In the genomic region with DNA sequence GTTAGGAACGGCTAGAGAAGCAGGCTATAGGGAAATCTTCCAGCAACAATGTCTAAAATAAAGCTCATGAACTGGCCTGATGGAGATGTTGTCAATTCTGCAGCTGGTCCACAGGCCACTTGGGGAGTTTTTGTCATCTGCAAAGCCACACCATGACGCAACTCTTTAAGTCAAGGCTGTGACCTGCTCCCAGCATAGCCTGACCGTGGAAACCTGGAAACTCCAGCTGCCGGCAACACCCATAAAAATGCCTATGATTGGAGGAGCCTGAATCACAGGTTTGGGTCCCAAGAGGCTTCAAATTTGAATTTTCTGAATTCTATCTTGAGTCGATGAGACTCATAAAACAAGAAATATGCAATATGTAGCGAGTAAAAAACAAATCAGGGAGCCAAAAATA, we compare ENCODE assay signal across 18 cellular contexts.
DNase-seq lines count a peak whose midpoint lies in the region; ATAC-seq and TF ChIP-seq lines count a peak whose summit lies in the region.
"Had no signal": no experiment of that assay in that cellular context is flagged by ENCODE, and none has a peak within 500 bp of the region (broad histone marks: within the 10 kb centered on the region; RNA-seq: fewer than 3 reads in every experiment).

No MANE protein-coding gene starts in this region.

- peak overlapping the region; percentile 10 for H3K27ac Mint-ChIP-seq in nephron progenitor cell
- H3K27ac Mint-ChIP-seq in natural killer cell: no peak overlapping the region
- H3K27ac Mint-ChIP-seq: CD4-positive, alpha-beta memory T cell; GM23338; H9 had no signal

- no peaks in the 10 kb centered on the region for H3K9me3 ChIP-seq in SK-N-MC (ENCODE audit: low read depth, low read length)

- H3K27me3 Mint-ChIP-seq in nephron progenitor cell (ENCODE audit: low read depth, poor library complexity): peaks cover 6% of the 10 kb centered on the region
- no peaks in the 10 kb centered on the region for H3K27me3 Mint-ChIP-seq in natural killer cell (ENCODE audit: low read depth in 2 of 2)
- H3K27me3 Mint-ChIP-seq: CD4-positive, alpha-beta memory T cell had no signal

- H3K9me3 Mint-ChIP-seq in nephron progenitor cell: no peaks in the 10 kb centered on the region
- H3K9me3 Mint-ChIP-seq in natural killer cell: peaks cover 3 to 9% of the 10 kb centered on the region in 2 donors
- H3K9me3 Mint-ChIP-seq: GM23338, H9 had no signal

- DNase-seq in MV-4-11 (lab: John Stamatoyannopoulos, UW) (peak; percentile 9), SK-N-MC (ENCODE audit: low read depth, low spot score) (no peak), nephron progenitor cell (no peak), natural killer cell (no peak)
- DNase-seq: C1 segment of cervical spinal cord; Calu3; CD4-positive, alpha-beta memory T cell; COR-L47; DMS153; DMS79; EL; GDM1; H9 had no signal

- peak overlapping the region; percentile 73 for H3K27ac ChIP-seq in SK-N-MC

- intact Hi-C loops in natural killer cell (cut with micrococcal nuclease): no loop called here

- H3K36me3 Mint-ChIP-seq in nephron progenitor cell (ENCODE audit: low read depth): no peaks in the 10 kb centered on the region
- H3K36me3 Mint-ChIP-seq in natural killer cell: no peaks in the 10 kb centered on the region
- H3K36me3 Mint-ChIP-seq: CD4-positive, alpha-beta memory T cell had no signal

- H3K4me1 Mint-ChIP-seq in nephron progenitor cell (peaks cover 10% of the 10 kb centered on the region), natural killer cell (no peaks in the 10 kb centered on the region)
- H3K4me1 Mint-ChIP-seq: CD4-positive, alpha-beta memory T cell; GM23338 had no signal

- no peak overlapping the region for H3K9ac ChIP-seq in SK-N-MC (ENCODE audit: insufficient read length)

- H3K4me3 ChIP-seq in SK-N-MC: no peak overlapping the region
- H3K4me3 ChIP-seq: GM12878, GM23338 had no signal

- no peak overlapping the region for H3K4me3 Mint-ChIP-seq in nephron progenitor cell
- H3K4me3 Mint-ChIP-seq in natural killer cell: no peak overlapping the region
- H3K4me3 Mint-ChIP-seq: CD4-positive, alpha-beta memory T cell; GM23338; H9 had no signal

- no peak for ATAC-seq in GM19035 (IDR thresholded peaks at IDR 0.05; ENCODE audit: unreplicated experiment)
- ATAC-seq in natural killer cell: no peak
- ATAC-seq in HG02884 (IDR thresholded peaks at IDR 0.05; ENCODE audit: unreplicated experiment): no peak
- ATAC-seq: GM12878, GM23338, HCT116 had no signal

- TF ChIP-seq CTCF in nephron progenitor cell (IDR thresholded peaks at IDR 0.05) (no peak), natural killer cell (IDR thresholded peaks at IDR 0.05) (no peak)

- no peaks in the 10 kb centered on the region for H3K36me3 ChIP-seq in SK-N-MC (ENCODE audit: insufficient read depth, low read length)
